Comparison of ENCODE assay signal across 1 cellular context in genomic region chr4:34964613-34965012, GRCh38.
TF ChIP-seq lines count a peak whose summit lies in the region.

No MANE protein-coding gene starts in this region.

TF ChIP-seq in GM23338, 12 proteins besides CTCF, POLR2A, EP300 and RAD21 (continued from another document):
- TF ChIP-seq, protein P1, sequence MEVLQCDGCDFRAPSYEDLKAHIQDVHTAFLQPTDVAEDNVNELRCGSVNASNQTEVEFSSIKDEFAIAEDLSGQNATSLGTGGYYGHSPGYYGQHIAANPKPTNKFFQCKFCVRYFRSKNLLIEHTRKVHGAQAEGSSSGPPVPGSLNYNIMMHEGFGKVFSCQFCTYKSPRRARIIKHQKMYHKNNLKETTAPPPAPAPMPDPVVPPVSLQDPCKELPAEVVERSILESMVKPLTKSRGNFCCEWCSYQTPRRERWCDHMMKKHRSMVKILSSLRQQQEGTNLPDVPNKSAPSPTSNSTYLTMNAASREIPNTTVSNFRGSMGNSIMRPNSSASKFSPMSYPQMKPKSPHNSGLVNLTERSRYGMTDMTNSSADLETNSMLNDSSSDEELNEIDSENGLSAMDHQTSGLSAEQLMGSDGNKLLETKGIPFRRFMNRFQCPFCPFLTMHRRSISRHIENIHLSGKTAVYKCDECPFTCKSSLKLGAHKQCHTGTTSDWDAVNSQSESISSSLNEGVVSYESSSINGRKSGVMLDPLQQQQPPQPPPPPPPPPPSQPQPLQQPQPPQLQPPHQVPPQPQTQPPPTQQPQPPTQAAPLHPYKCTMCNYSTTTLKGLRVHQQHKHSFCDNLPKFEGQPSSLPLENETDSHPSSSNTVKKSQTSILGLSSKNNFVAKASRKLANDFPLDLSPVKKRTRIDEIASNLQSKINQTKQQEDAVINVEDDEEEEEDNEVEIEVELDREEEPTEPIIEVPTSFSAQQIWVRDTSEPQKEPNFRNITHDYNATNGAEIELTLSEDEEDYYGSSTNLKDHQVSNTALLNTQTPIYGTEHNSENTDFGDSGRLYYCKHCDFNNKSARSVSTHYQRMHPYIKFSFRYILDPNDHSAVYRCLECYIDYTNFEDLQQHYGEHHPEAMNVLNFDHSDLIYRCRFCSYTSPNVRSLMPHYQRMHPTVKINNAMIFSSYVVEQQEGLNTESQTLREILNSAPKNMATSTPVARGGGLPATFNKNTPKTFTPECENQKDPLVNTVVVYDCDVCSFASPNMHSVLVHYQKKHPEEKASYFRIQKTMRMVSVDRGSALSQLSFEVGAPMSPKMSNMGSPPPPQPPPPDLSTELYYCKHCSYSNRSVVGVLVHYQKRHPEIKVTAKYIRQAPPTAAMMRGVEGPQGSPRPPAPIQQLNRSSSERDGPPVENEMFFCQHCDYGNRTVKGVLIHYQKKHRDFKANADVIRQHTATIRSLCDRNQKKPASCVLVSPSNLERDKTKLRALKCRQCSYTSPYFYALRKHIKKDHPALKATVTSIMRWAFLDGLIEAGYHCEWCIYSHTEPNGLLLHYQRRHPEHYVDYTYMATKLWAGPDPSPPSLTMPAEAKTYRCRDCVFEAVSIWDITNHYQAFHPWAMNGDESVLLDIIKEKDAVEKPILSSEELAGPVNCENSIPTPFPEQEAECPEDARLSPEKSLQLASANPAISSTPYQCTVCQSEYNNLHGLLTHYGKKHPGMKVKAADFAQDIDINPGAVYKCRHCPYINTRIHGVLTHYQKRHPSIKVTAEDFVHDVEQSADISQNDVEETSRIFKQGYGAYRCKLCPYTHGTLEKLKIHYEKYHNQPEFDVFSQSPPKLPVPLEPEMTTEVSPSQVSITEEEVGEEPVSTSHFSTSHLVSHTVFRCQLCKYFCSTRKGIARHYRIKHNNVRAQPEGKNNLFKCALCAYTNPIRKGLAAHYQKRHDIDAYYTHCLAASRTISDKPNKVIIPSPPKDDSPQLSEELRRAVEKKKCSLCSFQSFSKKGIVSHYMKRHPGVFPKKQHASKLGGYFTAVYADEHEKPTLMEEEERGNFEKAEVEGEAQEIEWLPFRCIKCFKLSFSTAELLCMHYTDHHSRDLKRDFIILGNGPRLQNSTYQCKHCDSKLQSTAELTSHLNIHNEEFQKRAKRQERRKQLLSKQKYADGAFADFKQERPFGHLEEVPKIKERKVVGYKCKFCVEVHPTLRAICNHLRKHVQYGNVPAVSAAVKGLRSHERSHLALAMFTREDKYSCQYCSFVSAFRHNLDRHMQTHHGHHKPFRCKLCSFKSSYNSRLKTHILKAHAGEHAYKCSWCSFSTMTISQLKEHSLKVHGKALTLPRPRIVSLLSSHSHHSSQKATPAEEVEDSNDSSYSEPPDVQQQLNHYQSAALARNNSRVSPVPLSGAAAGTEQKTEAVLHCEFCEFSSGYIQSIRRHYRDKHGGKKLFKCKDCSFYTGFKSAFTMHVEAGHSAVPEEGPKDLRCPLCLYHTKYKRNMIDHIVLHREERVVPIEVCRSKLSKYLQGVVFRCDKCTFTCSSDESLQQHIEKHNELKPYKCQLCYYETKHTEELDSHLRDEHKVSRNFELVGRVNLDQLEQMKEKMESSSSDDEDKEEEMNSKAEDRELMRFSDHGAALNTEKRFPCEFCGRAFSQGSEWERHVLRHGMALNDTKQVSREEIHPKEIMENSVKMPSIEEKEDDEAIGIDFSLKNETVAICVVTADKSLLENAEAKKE (CRISPR knock-in tag; IDR thresholded peaks at IDR 0.05): no peak
- TF ChIP-seq CREB1 (CRISPR knock-in tag; IDR thresholded peaks at IDR 0.05; ENCODE audit: low read depth) (no peak), NANOG (IDR thresholded peaks at IDR 0.05; ENCODE audit: borderline replicate concordance) (no peak), JUNB (IDR thresholded peaks at IDR 0.05; ENCODE audit: unreplicated experiment) (no peak), ETS1 (IDR thresholded peaks at IDR 0.05) (no peak), ZNF331 (CRISPR knock-in tag; IDR thresholded peaks at IDR 0.05; ENCODE audit: low read depth) (no peak), EZH2 (IDR thresholded peaks at IDR 0.05; ENCODE audit: low read depth, unreplicated experiment) (no peak)
- TF ChIP-seq, protein P2, sequence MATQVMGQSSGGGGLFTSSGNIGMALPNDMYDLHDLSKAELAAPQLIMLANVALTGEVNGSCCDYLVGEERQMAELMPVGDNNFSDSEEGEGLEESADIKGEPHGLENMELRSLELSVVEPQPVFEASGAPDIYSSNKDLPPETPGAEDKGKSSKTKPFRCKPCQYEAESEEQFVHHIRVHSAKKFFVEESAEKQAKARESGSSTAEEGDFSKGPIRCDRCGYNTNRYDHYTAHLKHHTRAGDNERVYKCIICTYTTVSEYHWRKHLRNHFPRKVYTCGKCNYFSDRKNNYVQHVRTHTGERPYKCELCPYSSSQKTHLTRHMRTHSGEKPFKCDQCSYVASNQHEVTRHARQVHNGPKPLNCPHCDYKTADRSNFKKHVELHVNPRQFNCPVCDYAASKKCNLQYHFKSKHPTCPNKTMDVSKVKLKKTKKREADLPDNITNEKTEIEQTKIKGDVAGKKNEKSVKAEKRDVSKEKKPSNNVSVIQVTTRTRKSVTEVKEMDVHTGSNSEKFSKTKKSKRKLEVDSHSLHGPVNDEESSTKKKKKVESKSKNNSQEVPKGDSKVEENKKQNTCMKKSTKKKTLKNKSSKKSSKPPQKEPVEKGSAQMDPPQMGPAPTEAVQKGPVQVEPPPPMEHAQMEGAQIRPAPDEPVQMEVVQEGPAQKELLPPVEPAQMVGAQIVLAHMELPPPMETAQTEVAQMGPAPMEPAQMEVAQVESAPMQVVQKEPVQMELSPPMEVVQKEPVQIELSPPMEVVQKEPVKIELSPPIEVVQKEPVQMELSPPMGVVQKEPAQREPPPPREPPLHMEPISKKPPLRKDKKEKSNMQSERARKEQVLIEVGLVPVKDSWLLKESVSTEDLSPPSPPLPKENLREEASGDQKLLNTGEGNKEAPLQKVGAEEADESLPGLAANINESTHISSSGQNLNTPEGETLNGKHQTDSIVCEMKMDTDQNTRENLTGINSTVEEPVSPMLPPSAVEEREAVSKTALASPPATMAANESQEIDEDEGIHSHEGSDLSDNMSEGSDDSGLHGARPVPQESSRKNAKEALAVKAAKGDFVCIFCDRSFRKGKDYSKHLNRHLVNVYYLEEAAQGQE (IDR thresholded peaks at IDR 0.05; ENCODE audit: unreplicated experiment): no peak
TF ChIP-seq in GM23338: peak in this region for 0.
